ENCODE assay signal across 20 cellular contexts in the genomic region with DNA sequence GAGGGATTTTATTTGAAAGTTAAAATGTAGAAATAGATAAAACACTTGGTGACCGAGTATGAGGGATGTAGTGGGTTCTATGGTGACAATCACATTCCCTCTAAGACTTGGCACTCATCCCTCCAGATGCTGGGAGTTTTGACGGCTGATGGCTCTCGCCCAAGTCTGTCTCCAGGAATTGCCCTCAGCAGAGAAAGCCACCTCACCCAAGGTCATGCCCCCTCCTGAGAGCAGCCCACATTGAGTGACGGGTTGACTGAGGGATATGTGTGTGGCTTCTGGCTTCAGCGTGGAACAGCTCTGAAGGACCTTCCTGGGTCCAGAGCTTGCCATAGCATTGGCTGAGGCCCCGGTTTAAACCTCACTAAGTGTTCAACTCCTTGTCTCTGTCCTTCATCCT.
"Had no signal": no experiment of that assay in that cellular context is flagged by ENCODE, and none has a peak within 500 bp of the region (broad histone marks: within the 10 kb centered on the region; RNA-seq: fewer than 3 reads in every experiment).

No MANE protein-coding gene starts in this region.

- H3K36me3 ChIP-seq: prostate gland, stomach, upper lobe of right lung had no signal

- H3K9me3 ChIP-seq: mucosa of descending colon, prostate gland, stomach, testis, upper lobe of right lung had no signal

- H3K27ac ChIP-seq: prostate gland, testis, upper lobe of right lung had no signal

- DNase-seq: activated effector memory CD4-positive, alpha-beta T cell treated with anti-CD3 and anti-CD28 coated beads, Interleukin-2, amount 50 U/mL, for 16 hours; activated T-cell treated with anti-CD3 and anti-CD28 coated beads, Interleukin-2, amount 50 U/mL, for 24 hours; cerebellar nuclear complex; effector CD8-positive, alpha-beta T cell; foreskin fibroblast; hippocampal formation; left ventricle myocardium superior; mucosa of descending colon; nephron progenitor cell; occipital lobe; right cardiac atrium; stimulated activated CD4-positive, alpha-beta T cell treated with anti-CD3 and anti-CD28 coated beads, Interleukin-4, amount 100 ng/mL, for 4 hours; stimulated activated CD8-positive, alpha-beta memory T cell treated with anti-CD3 and anti-CD28 coated beads, Interleukin-4, amount 100 ng/mL, for 48 hours; stomach; testis; upper lobe of right lung had no signal

- H3K9me3 Mint-ChIP-seq: activated T-cell treated with anti-CD3 and anti-CD28 coated beads, Interleukin-2, amount 50 U/mL, for 24 hours; nephron progenitor cell had no signal

- H3K36me3 Mint-ChIP-seq: activated naive CD8-positive, alpha-beta T cell; memory B cell had no signal

- ATAC-seq: left ventricle myocardium superior, mucosa of descending colon, upper lobe of right lung had no signal

- H3K27me3 ChIP-seq: stomach, testis, upper lobe of right lung had no signal

- H3K27me3 Mint-ChIP-seq: activated naive CD8-positive, alpha-beta T cell; activated T-cell treated with anti-CD3 and anti-CD28 coated beads, Interleukin-2, amount 50 U/mL, for 24 hours had no signal

- H3K4me1 ChIP-seq: prostate gland, testis had no signal

- H3K4me3 ChIP-seq: mucosa of descending colon, prostate gland, smooth muscle cell, stomach, testis, upper lobe of right lung had no signal

- H3K27ac Mint-ChIP-seq: nephron progenitor cell had no signal
